In genomic region chr11:13260196-13260962, GRCh38 we compare ENCODE assay signal across 11 cellular contexts. TPM values are rescaled to one million over a fixed set of nuclear protein-coding genes. Genes with fewer than 3 reads are reported as not detected.
A peak's percentile ranks its signal among the peaks of the same experiment; 100 is the strongest.
DNase-seq lines count a peak whose midpoint lies in the region; ATAC-seq, FAIRE-seq and TF ChIP-seq lines count a peak whose summit lies in the region.
"Had no signal": no experiment of that assay in that cellular context is flagged by ENCODE, and none has a peak within 500 bp of the region (broad histone marks: within the 10 kb centered on the region; RNA-seq: fewer than 3 reads in every experiment).

No MANE protein-coding gene starts in this region.

- no peak for TF ChIP-seq EP300 in HepG2 (IDR thresholded peaks at IDR 0.05; ENCODE audit: low read depth in 2 of 2, low read length in 2 of 2)
- TF ChIP-seq EP300 in HepG2 (CRISPR knock-in tag; IDR thresholded peaks at IDR 0.05; ENCODE audit: borderline replicate concordance), result no peak

- POLR2A ChIA-PET in HepG2 (lab: Yijun Ruan, JAX), result no interaction called here

- H3K4me1 ChIP-seq in right lobe of liver, result no peaks in the 10 kb centered on the region
- peaks cover 10% of the 10 kb centered on the region; the same call in 1 of the 2 replicates for H3K4me1 ChIP-seq in HepG2 (ENCODE audit: insufficient read depth, low read length)
- peaks cover 4 to 19% of the 10 kb centered on the region in 2 donors for H3K4me1 ChIP-seq in neuronal stem cell (ENCODE audit: control insufficient read depth in 2 of 2, insufficient read depth in 1 of 2, low read depth in 1 of 2, low read length in 2 of 2)

- no peak overlapping the region for H3K18ac ChIP-seq in neuronal stem cell (ENCODE audit: low read length)

- WGBS in right lobe of liver (ENCODE audit: insufficient coverage, low coverage, low lambda C conversion rate, missing lambda C conversion rate), result 85% methylated on average over 7 of the region's 7 CpGs
- WGBS in HepG2 (ENCODE audit: low lambda C conversion rate), result 47% methylated on average over 7 of the region's 7 CpGs
- no CpG with 5 or more reads among the region's 7 CpGs for WGBS in neuronal stem cell (ENCODE audit: extremely low coverage in 2 of 2, insufficient read length in 2 of 2, insufficient replicate concordance in 1 of 2), 2 donors

- H3K27me3 ChIP-seq in right lobe of liver, result no peaks in the 10 kb centered on the region
- H3K27me3 ChIP-seq in HepG2 (ENCODE audit: control insufficient read depth in 1 of 2, insufficient read depth in 2 of 2, low read length in 2 of 2), result peaks cover 1 to 18% of the 10 kb centered on the region in 2 experiments; a peak in 4 of 5 replicates
- no peaks in the 10 kb centered on the region for H3K27me3 ChIP-seq in neuronal stem cell (ENCODE audit: control insufficient read depth in 3 of 3, insufficient read depth in 3 of 3, low read depth in 1 of 3, low read length in 3 of 3)

- H3K9ac ChIP-seq in HepG2 (ENCODE audit: insufficient read depth, low read depth, low read length) (no peak overlapping the region), neuronal stem cell (ENCODE audit: low read depth, low read length, poor library complexity) (no peak overlapping the region)

- H3K79me1 ChIP-seq in neuronal stem cell (ENCODE audit: low read depth, low read length), result no peaks in the 10 kb centered on the region

- no peak for DNase-seq in right lobe of liver
- DNase-seq in HepG2 (ENCODE audit: low spot score), result no peak
- no peak for DNase-seq in coronary artery (ENCODE audit: low spot score)
- DNase-seq in neuronal stem cell (ENCODE audit: low spot score), result no peak
- no peak for DNase-seq in NCI-H524 treated with DMSO at 0.1 percent for 48 hours (lab: John Stamatoyannopoulos, UW)
- DNase-seq: CD4-positive, CD25-positive, alpha-beta regulatory T cell; naive thymus-derived CD4-positive, alpha-beta T cell had no signal

- H3K4me2 ChIP-seq in HepG2 (ENCODE audit: low read depth, low read length), result no peak overlapping the region
- no peak overlapping the region for H3K4me2 ChIP-seq in neuronal stem cell (ENCODE audit: insufficient read depth, low read length, poor library complexity, severe bottlenecking)

- in situ Hi-C loops in HepG2 (cut with HindIII; ENCODE audit: extremely low pct_ligation_motif_present, low pct_unique_long_range_greater_than_20kb), result no loop called here

- no peak overlapping the region for H2BK5ac ChIP-seq in neuronal stem cell (ENCODE audit: low read length)

- H3K14ac ChIP-seq in neuronal stem cell (ENCODE audit: low read length), result no peak overlapping the region

- TF ChIP-seq POLR2A in right lobe of liver (IDR thresholded peaks at IDR 0.05) (no peak), HepG2 (IDR thresholded peaks at IDR 0.05; ENCODE audit: insufficient read depth in 1 of 2, low read depth in 2 of 2, low read length in 2 of 2) (no peak)

- H2AK5ac ChIP-seq in neuronal stem cell (ENCODE audit: low read depth, low read length), result no peak overlapping the region

- no peak overlapping the region for H2BK15ac ChIP-seq in neuronal stem cell (ENCODE audit: low read length)

- no peaks in the 10 kb centered on the region for H4K20me1 ChIP-seq in HepG2 (ENCODE audit: insufficient read depth, low read length)

- H4K91ac ChIP-seq in neuronal stem cell (ENCODE audit: low read depth, low read length, poor library complexity), result no peak overlapping the region

- H3K79me2 ChIP-seq in HepG2 (ENCODE audit: insufficient read depth, low read length), result no peaks in the 10 kb centered on the region

- no peak for ATAC-seq in right lobe of liver
- ATAC-seq in HepG2, result no peak
- no peak for ATAC-seq in GM19395 (IDR thresholded peaks at IDR 0.05; ENCODE audit: unreplicated experiment)
- no peak for ATAC-seq in GM18517 (IDR thresholded peaks at IDR 0.05; ENCODE audit: unreplicated experiment)
- no peak for ATAC-seq in HG02610 (IDR thresholded peaks at IDR 0.05; ENCODE audit: unreplicated experiment)
- ATAC-seq: K562; naive thymus-derived CD4-positive, alpha-beta T cell had no signal

- no peak overlapping the region for H3K4me3 ChIP-seq in right lobe of liver
- H3K4me3 ChIP-seq in HepG2 (replicated peaks in 1 of 3; ENCODE audit: insufficient read depth in 1 of 3, low read depth in 2 of 3, low read length in 3 of 3), result no peak overlapping the region
- peak overlapping the region; percentile 47 for H3K4me3 ChIP-seq in coronary artery
- no peak overlapping the region for H3K4me3 ChIP-seq in neuronal stem cell (ENCODE audit: low read length in 2 of 2)
- H3K4me3 ChIP-seq: K562 had no signal

- no peak overlapping the region for H2BK12ac ChIP-seq in neuronal stem cell (ENCODE audit: low read length)

- intact Hi-C loops in right lobe of liver (cut with DNase I), result no loop called here
- intact Hi-C loops in HepG2 (cut with micrococcal nuclease; ENCODE audit: unreplicated experiment), result no loop called here

- H3K23ac ChIP-seq in neuronal stem cell (ENCODE audit: low read depth, low read length, poor library complexity), result no peak overlapping the region

- no peak for FAIRE-seq in HepG2 (lab: Jason Lieb, UNC)
- FAIRE-seq: K562 had no signal

- no peak overlapping the region for H2BK120ac ChIP-seq in neuronal stem cell (ENCODE audit: low read depth, low read length)

- CTCF ChIA-PET in HepG2 (lab: Yijun Ruan, JAX; ENCODE audit: low intra/inter-chr PET ratio, low total read pairs), result no interaction called here

- TF ChIP-seq CTCF in right lobe of liver (IDR thresholded peaks at IDR 0.05), result no peak
- no peak for TF ChIP-seq CTCF in HepG2 (CRISPR knock-in tag; IDR thresholded peaks at IDR 0.05)
- no peak for TF ChIP-seq CTCF in coronary artery (IDR thresholded peaks at IDR 0.05)

- H3K36me3 ChIP-seq in right lobe of liver (no peaks in the 10 kb centered on the region), HepG2 (replicated peaks in 1 of 2; ENCODE audit: control insufficient read depth in 1 of 2, insufficient read depth in 2 of 2, low read length in 2 of 2) (no peaks in the 10 kb centered on the region), neuronal stem cell (replicated peaks in 1 of 2; ENCODE audit: control insufficient read depth in 2 of 2, insufficient read depth in 2 of 2, low read length in 2 of 2) (no peaks in the 10 kb centered on the region)

- no peak for TF ChIP-seq RAD21 in HepG2 (CRISPR knock-in tag; IDR thresholded peaks at IDR 0.05)

- no peak overlapping the region for H4K8ac ChIP-seq in neuronal stem cell (ENCODE audit: low read depth, low read length)

- H3K9me3 ChIP-seq in right lobe of liver (no peaks in the 10 kb centered on the region), HepG2 (ENCODE audit: low read length) (no peaks in the 10 kb centered on the region), neuronal stem cell (replicated peaks in 1 of 2; ENCODE audit: control insufficient read depth in 2 of 2, insufficient read depth in 1 of 2, low read depth in 1 of 2, low read length in 2 of 2) (no peaks in the 10 kb centered on the region)

- BruUV-seq in HepG2 (replicated peaks; lab: Mats Ljungman, UMichigan), result no TSS peak

- H2AFZ ChIP-seq in HepG2 (ENCODE audit: low read length) (no peak overlapping the region), neuronal stem cell (ENCODE audit: low read length) (peak overlapping the region; percentile 75)

- H3K4ac ChIP-seq in neuronal stem cell (ENCODE audit: low read length), result no peak overlapping the region

- peak overlapping the region in 2 of 3 donors; percentile 17 to 18 for H3K27ac ChIP-seq in right lobe of liver
- no peak overlapping the region for H3K27ac ChIP-seq in HepG2 (ENCODE audit: extremely low read length, insufficient read depth, low read length)
- peak overlapping the region; percentile 5 to 87 for H3K27ac ChIP-seq in coronary artery
- no peak overlapping the region for H3K27ac ChIP-seq in neuronal stem cell (replicated peaks; ENCODE audit: low read length)

TF ChIP-seq in HepG2, 621 proteins besides CTCF, POLR2A, EP300 and RAD21:
- TF ChIP-seq GABPB1 (CRISPR knock-in tag; IDR thresholded peaks at IDR 0.05) (no peak), ZNF768 (CRISPR knock-in tag; IDR thresholded peaks at IDR 0.05) (no peak)
TF ChIP-seq in HepG2: peak in this region for 0.

RNA-seq across cellular contexts. Expression of gene BMAL1, which starts 17.2 kb away (rescaled TPM):
- 10 to 100 TPM in 5 of 6 experiments, 1 to 10 TPM in 1; 9.9 to 38.0 (median 12.9) TPM for total RNA-seq in right lobe of liver
- total RNA-seq in HepG2 (2016; rRNA removed; fragmentation: Illumina TruSeq; extraction: Trizol), result 4.8 and 5.0 TPM in 2 replicates
- 1.9 and 3.3 TPM in 2 replicates for total RNA-seq in HepG2 (2016; cell fraction: cytosol; rRNA removed; fragmentation: Illumina TruSeq; extraction: Trizol; ENCODE audit: low read depth)
- 4.8 and 5.5 TPM in 2 replicates for total RNA-seq in HepG2 (2016; cell fraction: insoluble cytoplasmic fraction; rRNA removed; fragmentation: Illumina TruSeq; extraction: Trizol)
- total RNA-seq in HepG2 (2016; cell fraction: membrane; rRNA removed; fragmentation: Illumina TruSeq; extraction: Trizol), result 5.3 and 5.5 TPM in 2 replicates
- total RNA-seq in HepG2 (2016; cell fraction: nucleus; rRNA removed; fragmentation: Illumina TruSeq; extraction: Trizol), result 5.3 and 7.6 TPM in 2 replicates
- 3.3 and 4.5 TPM in 2 replicates for polyA plus RNA-seq in HepG2 (2011; rRNA removed)
- polyA plus RNA-seq in HepG2 (2011; cell fraction: cytosol; rRNA removed), result 2.1 and 2.8 TPM in 2 replicates
- polyA plus RNA-seq in HepG2 (2011; cell fraction: nucleus; rRNA removed), result 4.7 and 5.0 TPM in 2 replicates
- polyA plus RNA-seq in HepG2 (2012), result 5.6 and 6.9 TPM in 2 replicates
- polyA plus RNA-seq in HepG2 (2016; cell fraction: cytosol; fragmentation: Illumina TruSeq; extraction: Trizol; ENCODE audit: low read depth), result 1.5 and 2.8 TPM in 2 replicates
- 3.8 and 4.8 TPM in 2 replicates for polyA plus RNA-seq in HepG2 (2016; cell fraction: insoluble cytoplasmic fraction; fragmentation: Illumina TruSeq; extraction: Trizol; ENCODE audit: low read depth)
- 3.2 and 5.1 TPM in 2 replicates for polyA plus RNA-seq in HepG2 (2016; cell fraction: membrane; fragmentation: Illumina TruSeq; extraction: Trizol; ENCODE audit: low read depth)
- polyA plus RNA-seq in HepG2 (2016; cell fraction: nucleus; fragmentation: Illumina TruSeq; extraction: Trizol; ENCODE audit: insufficient read depth, low read depth), result 5.1 and 8.2 TPM in 2 replicates
- 5.9 and 21.3 TPM in 2 replicates for polyA minus RNA-seq in HepG2 (2011; rRNA and poly(A)+ RNA removed; ENCODE audit: low replicate concordance)
- polyA minus RNA-seq in HepG2 (2011; cell fraction: cytosol; rRNA and poly(A)+ RNA removed), result 3.9 and 8.9 TPM in 2 replicates
- polyA minus RNA-seq in HepG2 (2011; cell fraction: nucleus; rRNA and poly(A)+ RNA removed), result 9.0 and 14.3 TPM in 2 replicates
- polyA plus RNA-seq in neuronal stem cell (2013, experiment 1 of 2), result 2.2 TPM
- 2.7 TPM for polyA plus RNA-seq in neuronal stem cell (2013, experiment 2 of 2)

Comparison
In these comparisons a context has a peak if more than half of its experiments do, and no peak if none do; other contexts are left out.
1. H3K27ac ChIP-seq: peak in right lobe of liver (2 of 3) and coronary artery (2 of 2); none in HepG2 (single experiment) and neuronal stem cell (single experiment).